ENCODE assay signal across 8 cellular contexts in genomic region chr20:38615283-38615682, GRCh38. TPM values are rescaled to one million over a fixed set of nuclear protein-coding genes. Genes with fewer than 3 reads are reported as not detected.
"Had no signal": no experiment of that assay in that cellular context is flagged by ENCODE, and none has a peak within 500 bp of the region (broad histone marks: within the 10 kb centered on the region; RNA-seq: fewer than 3 reads in every experiment).

No MANE protein-coding gene starts in this region.

- H3K4me3 Mint-ChIP-seq: IgD-negative memory B cell had no signal

- H3K27ac ChIP-seq: HL-60 had no signal

- H3K9me3 Mint-ChIP-seq: IgD-negative memory B cell had no signal

- H3K4me3 ChIP-seq: K562 had no signal

- DNase-seq: IMR-90, KBM-7 had no signal

- ATAC-seq: K562 had no signal

- H3K27ac Mint-ChIP-seq: IgD-negative memory B cell had no signal

- H3K36me3 Mint-ChIP-seq: IgD-negative memory B cell had no signal

- FAIRE-seq: HepG2, K562 had no signal

RNA-seq across cellular contexts. Expression of gene ARHGAP40, which starts 13.7 kb away (rescaled TPM):
- total RNA-seq: HT-29, IMR-90, K562 had no signal
- polyA plus RNA-seq: IgD-negative memory B cell, IMR-90, K562 had no signal

RNA-seq across cellular contexts. Expression of gene ADIG, which starts 34.3 kb away (rescaled TPM):
- total RNA-seq: HT-29, HT1080, IMR-90, K562 had no signal
- polyA plus RNA-seq: HepG2, IgD-negative memory B cell, IMR-90, K562 had no signal
